In genomic region chr1:153796786-153797659, GRCh38 we compare ENCODE assay signal across 8 cellular contexts. TPM values are rescaled to one million over a fixed set of nuclear protein-coding genes. Genes with fewer than 3 reads are reported as not detected.
DNase-seq lines count a peak whose midpoint lies in the region; ATAC-seq and TF ChIP-seq lines count a peak whose summit lies in the region.

No MANE protein-coding gene starts in this region.

- H3K27me3 ChIP-seq in right cardiac atrium (ENCODE audit: control insufficient read depth, insufficient read depth) (no peaks in the 10 kb centered on the region), smooth muscle cell (ENCODE audit: low read depth) (no peaks in the 10 kb centered on the region)

- H3K27ac Mint-ChIP-seq in CD14-positive monocyte = peak overlapping the region in 4 of 7 donors; percentile 16 to 67 (median 44)
- H3K27ac Mint-ChIP-seq in T-helper 2 cell treated with Interferon-gamma antibody and Interleukin-4, amounts not matched to agents 5 μg/mL and 100 μg/mL, for 36 hours = no peak overlapping the region

- H2AFZ ChIP-seq in smooth muscle cell (ENCODE audit: low read depth) = no peak overlapping the region

- TF ChIP-seq CTCF in CD14-positive monocyte (IDR thresholded peaks at IDR 0.05) = peak; percentile 98
- TF ChIP-seq CTCF in smooth muscle cell (IDR thresholded peaks at IDR 0.05; ENCODE audit: borderline replicate concordance, insufficient read depth, poor library complexity, severe bottlenecking) = peak; percentile 77

- H3K9ac ChIP-seq in smooth muscle cell (ENCODE audit: low read depth) = no peak overlapping the region

- H3K79me2 ChIP-seq in smooth muscle cell (ENCODE audit: low read depth) = no peaks in the 10 kb centered on the region

- no peaks in the 10 kb centered on the region for H3K36me3 ChIP-seq in smooth muscle cell (ENCODE audit: low read depth)

- H3K9me3 Mint-ChIP-seq in CD14-positive monocyte = peaks cover 0 to 3% (median 0%) of the 10 kb centered on the region in 7 donors
- H3K9me3 Mint-ChIP-seq in T-helper 2 cell treated with Interferon-gamma antibody and Interleukin-4, amounts not matched to agents 5 μg/mL and 100 μg/mL, for 36 hours = no peaks in the 10 kb centered on the region

- ATAC-seq in GM21381 (IDR thresholded peaks at IDR 0.05; ENCODE audit: unreplicated experiment) = peak; percentile 62
- ATAC-seq in right cardiac atrium = peak; percentile 43 to 47
- ATAC-seq in HG02981 (IDR thresholded peaks at IDR 0.05; ENCODE audit: unreplicated experiment) = no peak

- no peaks in the 10 kb centered on the region for H3K4me1 ChIP-seq in right cardiac atrium (ENCODE audit: control insufficient read depth, insufficient read depth, low read length)
- peaks cover 23% of the 10 kb centered on the region for H3K4me1 ChIP-seq in smooth muscle cell (ENCODE audit: low read depth)

- no peak overlapping the region for H3K4me3 ChIP-seq in right cardiac atrium (ENCODE audit: low read length)
- H3K4me3 ChIP-seq in smooth muscle cell = no peak overlapping the region

- no peaks in the 10 kb centered on the region for H3F3A ChIP-seq in smooth muscle cell (ENCODE audit: low read depth)

- WGBS in right cardiac atrium = 60% methylated on average over 26 of the region's 26 CpGs
- 65% methylated on average over 26 of the region's 26 CpGs for WGBS in smooth muscle cell (ENCODE audit: low lambda C conversion rate)

- H3K9me3 ChIP-seq in right cardiac atrium (ENCODE audit: control insufficient read depth, low read length) (no peaks in the 10 kb centered on the region), smooth muscle cell (replicated peaks; ENCODE audit: low read depth) (no peaks in the 10 kb centered on the region)

- DNase-seq in CD14-positive monocyte (ENCODE audit: low spot score) (peak; percentile 69), NCI-H1105 (lab: John Stamatoyannopoulos, UW) (peak; percentile 65), amniotic epithelial cell (ENCODE audit: low read depth) (peak; percentile 56), right cardiac atrium (peak; percentile 75 to 91 (median 79)), smooth muscle cell (lab: John Stamatoyannopoulos, UW; ENCODE audit: unreplicated experiment) (no peak)
- DNase-seq in T-helper 2 cell treated with Interferon-gamma antibody and Interleukin-4, amounts not matched to agents 5 μg/mL and 100 μg/mL, for 36 hours (ENCODE audit: low spot score) = peak; percentile 64

- H3K36me3 Mint-ChIP-seq in CD14-positive monocyte = peaks cover 14 to 16% of the 10 kb centered on the region in 2 donors
- H3K36me3 Mint-ChIP-seq in T-helper 2 cell treated with Interferon-gamma antibody and Interleukin-4, amounts not matched to agents 5 μg/mL and 100 μg/mL, for 36 hours (ENCODE audit: low read depth) = peaks cover 2% of the 10 kb centered on the region

- no peak overlapping the region for H3K27ac ChIP-seq in right cardiac atrium (ENCODE audit: low read length)
- no peak overlapping the region for H3K27ac ChIP-seq in smooth muscle cell (ENCODE audit: low read depth)

- H4K20me1 ChIP-seq in smooth muscle cell (ENCODE audit: low read depth) = no peaks in the 10 kb centered on the region

- peaks cover 18% of the 10 kb centered on the region for H3K4me1 Mint-ChIP-seq in CD14-positive monocyte
- peaks cover 16% of the 10 kb centered on the region for H3K4me1 Mint-ChIP-seq in T-helper 2 cell treated with Interferon-gamma antibody and Interleukin-4, amounts not matched to agents 5 μg/mL and 100 μg/mL, for 36 hours (ENCODE audit: low read depth)

- H3K4me3 Mint-ChIP-seq in CD14-positive monocyte = no peak overlapping the region
- no peak overlapping the region for H3K4me3 Mint-ChIP-seq in T-helper 2 cell treated with Interferon-gamma antibody and Interleukin-4, amounts not matched to agents 5 μg/mL and 100 μg/mL, for 36 hours

- no peak overlapping the region for H3K4me2 ChIP-seq in smooth muscle cell

- H3K27me3 Mint-ChIP-seq in CD14-positive monocyte (ENCODE audit: low read depth in 3 of 3) = peaks cover 1 to 5% (median 2%) of the 10 kb centered on the region in 3 donors
- H3K27me3 Mint-ChIP-seq in T-helper 2 cell treated with Interferon-gamma antibody and Interleukin-4, amounts not matched to agents 5 μg/mL and 100 μg/mL, for 36 hours (ENCODE audit: low read depth) = no peaks in the 10 kb centered on the region

- intact Hi-C loops in CD14-positive monocyte (cut with micrococcal nuclease) (loop anchor here (5.0 kb wide), 1 partner anchor 190 kb away; the partner anchor contains the start of gene RAB13 (in 2 of the 2)), right cardiac atrium (cut with DNase I) (loop anchor here (2.0 to 10.0 kb wide), 4 partner anchors 128 to 190 kb away; partner anchors contain the start of genes RAB13 (in 4 of the 4) and GATAD2B (in 1 of the 4))

RNA-seq across cellular contexts. Expression of gene SLC27A3, which starts 21.8 kb away (rescaled TPM):
- 100 to 1,000 TPM in 1 of 2 donors, 10 to 100 TPM in 1; 84.5 to 118 TPM for polyA plus RNA-seq in CD14-positive monocyte
- total RNA-seq in right cardiac atrium = 10 to 100 TPM; 16.9 to 22.0 (median 20.1) TPM
- polyA plus RNA-seq in right cardiac atrium = 26.5 TPM
- total RNA-seq in smooth muscle cell = 14.8 and 21.3 TPM in 2 replicates
- polyA plus RNA-seq in smooth muscle cell = 36.0 and 41.0 TPM in 2 replicates
